Comparison of ENCODE assay signal across 9 cellular contexts in the genomic region with DNA sequence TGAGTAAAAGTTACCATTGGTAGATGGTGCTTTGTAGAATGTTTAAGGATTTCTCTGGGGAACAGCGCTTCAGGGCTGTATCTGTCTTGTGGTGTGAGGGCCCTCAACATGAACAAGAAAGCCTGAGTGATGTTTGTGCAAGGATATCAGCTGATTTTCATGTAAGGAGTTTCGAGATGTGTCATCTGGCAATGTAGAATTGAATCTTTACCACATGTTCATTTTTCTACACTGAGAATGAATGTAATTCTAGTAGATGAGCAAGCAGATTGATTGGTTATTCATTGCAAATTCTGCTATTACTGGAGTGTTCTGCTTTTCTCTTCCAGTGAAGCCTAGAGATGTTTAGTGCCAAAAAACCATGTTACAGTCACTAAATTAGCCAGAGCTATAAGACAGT.
DNase-seq lines count a peak whose midpoint lies in the region; ATAC-seq, FAIRE-seq and TF ChIP-seq lines count a peak whose summit lies in the region.
"Had no signal": no experiment of that assay in that cellular context is flagged by ENCODE, and none has a peak within 500 bp of the region (broad histone marks: within the 10 kb centered on the region; RNA-seq: fewer than 3 reads in every experiment).

No MANE protein-coding gene starts in this region.

- H3K4me1 ChIP-seq in mammary epithelial cell (ENCODE audit: insufficient read depth, low read length) = peaks cover 7% of the 10 kb centered on the region
- H3K4me1 ChIP-seq: BLaER1 had no signal

- no peaks in the 10 kb centered on the region for H3K4me1 Mint-ChIP-seq in MCF 10A (ENCODE audit: insufficient read depth, unreplicated experiment)
- H3K4me1 Mint-ChIP-seq in stimulated activated naive CD8-positive, alpha-beta T cell treated with anti-CD3 and anti-CD28 coated beads, Interleukin-15, amount 100 ng/mL, for 72 hours = peaks cover 23% of the 10 kb centered on the region

- H3K27me3 ChIP-seq in mammary epithelial cell (ENCODE audit: insufficient read depth, low read length) = no peaks in the 10 kb centered on the region
- H3K27me3 ChIP-seq: BLaER1 had no signal

- peak; percentile 31 for DNase-seq in mammary epithelial cell
- DNase-seq in MCF 10A (ENCODE audit: unreplicated experiment) = no peak
- no peak for DNase-seq in H54 (ENCODE audit: insufficient read length, low spot score)
- no peak for DNase-seq in stimulated activated naive CD8-positive, alpha-beta T cell treated with anti-CD3 and anti-CD28 coated beads, Interleukin-15, amount 100 ng/mL, for 72 hours
- DNase-seq in iPS-NIHi7 (ENCODE audit: extremely low spot score) = no peak
- no peak for DNase-seq in NCI-H82 (lab: John Stamatoyannopoulos, UW)
- DNase-seq in DMS53 treated with DMSO at 0.1 percent for 48 hours (lab: John Stamatoyannopoulos, UW; ENCODE audit: unreplicated experiment) = no peak

- H3K4me3 ChIP-seq in mammary epithelial cell (replicated peaks in 1 of 3; ENCODE audit: insufficient read depth in 1 of 3, low read depth in 2 of 3, low read length in 3 of 3) = no peak overlapping the region
- H3K4me3 ChIP-seq: BLaER1 had no signal

- no peak overlapping the region for H3K27ac ChIP-seq in mammary epithelial cell (ENCODE audit: insufficient read depth, low read depth, low read length)
- H3K27ac ChIP-seq: BLaER1 had no signal

- peaks cover 34% of the 10 kb centered on the region for H3K79me2 ChIP-seq in mammary epithelial cell (ENCODE audit: insufficient read depth, low read length)

- intact Hi-C loops in mammary epithelial cell (cut with micrococcal nuclease) (no loop called here), MCF 10A (cut with micrococcal nuclease) (no loop called here)

- peaks cover 4% of the 10 kb centered on the region for H3K36me3 Mint-ChIP-seq in MCF 10A (ENCODE audit: insufficient read depth, unreplicated experiment)

- BruUV-seq in mammary epithelial cell (replicated peaks; lab: Mats Ljungman, UMichigan) (no TSS peak), MCF 10A (replicated peaks; lab: Mats Ljungman, UMichigan) (no TSS peak)

- H2AFZ ChIP-seq in mammary epithelial cell (ENCODE audit: low read depth, low read length) = no peak overlapping the region

- FAIRE-seq in H54 (lab: Jason Lieb, UNC) = peak; percentile 72

- WGBS in mammary epithelial cell (ENCODE audit: low coverage, missing lambda C conversion rate) = 95% methylated on average over 2 of the region's 2 CpGs

- H3K27ac Mint-ChIP-seq in MCF 10A (ENCODE audit: low read depth, unreplicated experiment) = no peak overlapping the region
- no peak overlapping the region for H3K27ac Mint-ChIP-seq in stimulated activated naive CD8-positive, alpha-beta T cell treated with anti-CD3 and anti-CD28 coated beads, Interleukin-15, amount 100 ng/mL, for 72 hours

- CTCF ChIA-PET in mammary epithelial cell (lab: Charles Lee; ENCODE audit: low non-redundant PET) = no interaction called here
- CTCF ChIA-PET in MCF 10A (lab: Yijun Ruan, JAX) = no interaction called here

- TF ChIP-seq POLR2A in H54 (IDR thresholded peaks at IDR 0.05; ENCODE audit: low read depth, low read length) = no peak

- peak; percentile 84 for ATAC-seq in HG03558 (IDR thresholded peaks at IDR 0.05; ENCODE audit: extremely low read depth, unreplicated experiment)
- ATAC-seq in stimulated activated naive CD8-positive, alpha-beta T cell treated with anti-CD3 and anti-CD28 coated beads, Interleukin-15, amount 100 ng/mL, for 72 hours = peak; percentile 87

- peaks cover 1% of the 10 kb centered on the region for H3K36me3 ChIP-seq in mammary epithelial cell (ENCODE audit: insufficient read depth, low read length)
- H3K36me3 ChIP-seq: BLaER1 had no signal

- in situ Hi-C loops in mammary epithelial cell (cut with MboI; ENCODE audit: low sequenced_read_pairs in 2 of 2) = no loop called here

- H3K4me2 ChIP-seq in mammary epithelial cell (ENCODE audit: insufficient read depth, low read depth, low read length) = no peak overlapping the region
- H3K4me2 ChIP-seq: BLaER1 had no signal

- TF ChIP-seq CTCF in mammary epithelial cell (conservative IDR thresholded peaks at IDR 0.05 in 1 of 2, IDR thresholded peaks at IDR 0.05 in 1 of 2; ENCODE audit: extremely low read depth in 1 of 2, insufficient read depth in 1 of 2, low read depth in 1 of 2, low read length in 2 of 2) = no peak
- no peak for TF ChIP-seq CTCF in MCF 10A (IDR thresholded peaks at IDR 0.05; ENCODE audit: unreplicated experiment)

- dilution Hi-C loops in mammary epithelial cell (cut with HindIII; ENCODE audit: low sequenced_read_pairs) = no loop called here

- H3K4me3 Mint-ChIP-seq in MCF 10A (ENCODE audit: unreplicated experiment) = no peak overlapping the region
- H3K4me3 Mint-ChIP-seq in stimulated activated naive CD8-positive, alpha-beta T cell treated with anti-CD3 and anti-CD28 coated beads, Interleukin-15, amount 100 ng/mL, for 72 hours = no peak overlapping the region

- H3K9ac ChIP-seq in mammary epithelial cell (ENCODE audit: insufficient read depth, low read length) = no peak overlapping the region
- H3K9ac ChIP-seq: BLaER1 had no signal

- H4K20me1 ChIP-seq in mammary epithelial cell (ENCODE audit: insufficient read depth, low read length) = no peaks in the 10 kb centered on the region
- H4K20me1 ChIP-seq: BLaER1 had no signal

- H3K9me3 ChIP-seq in mammary epithelial cell (replicated peaks; ENCODE audit: insufficient read depth, low read length) = no peaks in the 10 kb centered on the region
- H3K9me3 ChIP-seq: BLaER1 had no signal

- POLR2A ChIA-PET in MCF 10A (lab: Yijun Ruan, JAX) = no interaction called here

- no peaks in the 10 kb centered on the region for H3K9me3 Mint-ChIP-seq in MCF 10A (ENCODE audit: unreplicated experiment)
- H3K9me3 Mint-ChIP-seq in stimulated activated naive CD8-positive, alpha-beta T cell treated with anti-CD3 and anti-CD28 coated beads, Interleukin-15, amount 100 ng/mL, for 72 hours = no peaks in the 10 kb centered on the region

- no peaks in the 10 kb centered on the region for H3K27me3 Mint-ChIP-seq in MCF 10A (ENCODE audit: insufficient read depth, unreplicated experiment)
- no peaks in the 10 kb centered on the region for H3K27me3 Mint-ChIP-seq in stimulated activated naive CD8-positive, alpha-beta T cell treated with anti-CD3 and anti-CD28 coated beads, Interleukin-15, amount 100 ng/mL, for 72 hours
